24 cellular contexts compared by ENCODE assay signal in the genomic region with DNA sequence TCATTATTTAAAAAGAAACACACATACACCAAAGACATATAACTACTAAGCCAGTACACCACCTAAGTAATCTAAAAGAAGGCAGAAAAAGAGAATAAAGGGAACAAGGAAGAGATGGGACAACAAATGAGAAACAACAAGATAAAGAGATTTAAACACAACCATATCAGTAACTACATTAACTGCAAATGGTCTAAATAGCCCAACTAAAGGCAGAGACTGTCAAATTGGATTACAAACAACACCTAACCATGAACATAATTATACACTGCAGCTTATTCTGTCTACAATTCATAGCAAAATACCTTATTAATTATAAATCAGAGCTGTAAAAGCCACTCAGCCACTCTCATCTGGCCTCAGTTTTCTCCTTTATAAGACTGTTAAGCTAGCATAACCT.
"Had no signal": no experiment of that assay in that cellular context is flagged by ENCODE, and none has a peak within 500 bp of the region (broad histone marks: within the 10 kb centered on the region; RNA-seq: fewer than 3 reads in every experiment).

No MANE protein-coding gene starts in this region.

- H3K27me3 Mint-ChIP-seq: naive B cell; stimulated activated naive CD8-positive, alpha-beta T cell treated with anti-CD3 and anti-CD28 coated beads, Interleukin-15, Interleukin-2, amounts not matched to agents 100 ng/mL and 50 ng/mL, for 24 hours had no signal

- H3K4me3 ChIP-seq: hepatocyte, left ventricle myocardium inferior, lung, ovary, prostate gland, skin epidermis, spleen, suprapubic skin, thoracic aorta, tibial artery, upper lobe of right lung had no signal

- H3K9me3 ChIP-seq: prostate gland had no signal

- DNase-seq: islet precursor cell; left ventricle myocardium inferior; mesendoderm; naive B cell; natural killer cell; nephron progenitor cell; ovary; retina; right cardiac atrium; spleen; stimulated activated CD4-positive, alpha-beta T cell treated with anti-CD3 and anti-CD28 coated beads, Interleukin-4, amount 100 ng/mL, for 24 hours; stimulated activated naive CD4-positive, alpha-beta T cell; tibial artery; trophoblast cell; upper lobe of right lung had no signal

- H3K36me3 ChIP-seq: ovary, prostate gland, suprapubic skin, thoracic aorta, upper lobe of right lung had no signal

- H3K4me3 Mint-ChIP-seq: mesothelial cell of epicardium; naive B cell; natural killer cell; nephron progenitor cell; stimulated activated effector memory CD8-positive, alpha-beta T cell treated with anti-CD3 and anti-CD28 coated beads, Interleukin-12 subunit alpha, Interleukin-12 subunit beta, amount 100 ng/mL, for 72 hours; stimulated activated naive CD8-positive, alpha-beta T cell treated with anti-CD3 and anti-CD28 coated beads, Interleukin-15, Interleukin-2, amounts not matched to agents 100 ng/mL and 50 ng/mL, for 24 hours had no signal

- H3K4me2 ChIP-seq: hepatocyte had no signal

- H3K27ac Mint-ChIP-seq: mesothelial cell of epicardium; nephron progenitor cell; stimulated activated effector memory CD8-positive, alpha-beta T cell treated with anti-CD3 and anti-CD28 coated beads, Interleukin-12 subunit alpha, Interleukin-12 subunit beta, amount 100 ng/mL, for 72 hours; stimulated activated naive CD8-positive, alpha-beta T cell treated with anti-CD3 and anti-CD28 coated beads, Interleukin-15, Interleukin-2, amounts not matched to agents 100 ng/mL and 50 ng/mL, for 24 hours had no signal

- H3K4me1 ChIP-seq: prostate gland had no signal

- H3K27ac ChIP-seq: hepatocyte, left ventricle myocardium inferior, ovary, prostate gland, skin epidermis, spleen, suprapubic skin, thoracic aorta, tibial artery, upper lobe of right lung had no signal

- H2AFZ ChIP-seq: hepatocyte had no signal

- H3K27me3 ChIP-seq: hepatocyte, ovary, spleen, suprapubic skin, tibial artery, upper lobe of right lung had no signal
